8 cellular contexts compared by ENCODE assay signal in the genomic region with DNA sequence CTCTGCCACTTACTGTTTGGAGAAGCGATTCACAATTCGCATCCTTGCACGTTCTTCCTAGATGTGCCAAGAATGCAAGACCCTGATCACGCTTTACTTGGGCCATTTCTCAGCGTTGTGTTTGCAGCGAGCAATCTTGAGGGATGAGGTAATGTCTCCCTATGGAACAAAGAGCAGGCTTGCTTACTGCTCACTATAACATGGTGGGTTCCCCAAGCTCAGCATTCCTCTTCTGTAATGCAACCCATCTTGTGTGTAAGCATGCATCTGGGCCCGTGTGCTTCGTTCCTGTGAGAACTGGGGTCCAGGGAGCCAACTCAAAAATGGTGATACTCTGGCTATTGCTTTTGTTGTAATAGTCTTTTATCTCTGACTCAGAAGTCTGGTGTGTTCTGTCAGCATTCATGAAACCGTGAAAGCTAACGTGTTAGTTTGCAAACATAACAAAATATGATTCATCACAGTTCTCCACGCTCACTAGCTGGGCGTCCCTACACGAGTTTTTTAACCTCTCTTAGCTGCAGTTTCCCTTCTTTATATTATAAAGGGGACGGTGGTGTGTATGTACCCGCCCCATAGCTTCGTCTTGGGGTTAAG. TPM values are rescaled to one million over a fixed set of nuclear protein-coding genes. Genes with fewer than 3 reads are reported as not detected.
DNase-seq lines count a peak whose midpoint lies in the region; ATAC-seq and TF ChIP-seq lines count a peak whose summit lies in the region.

No MANE protein-coding gene starts in this region.

- peak; percentile 48 for DNase-seq in stimulated activated CD4-positive, alpha-beta T cell treated with anti-CD3 and anti-CD28 coated beads, Interleukin-1b, Interleukin-23, amount 100 ng/mL, for 48 hours
- no peak for DNase-seq in stimulated activated CD4-positive, alpha-beta T cell treated with anti-CD3 and anti-CD28 coated beads, Interleukin-15, amount 100 ng/mL, for 24 hours
- peak; percentile 15 to 31 for DNase-seq in NCI-H526 (lab: John Stamatoyannopoulos, UW)
- DNase-seq in brain microvascular endothelial cell = peak; percentile 92
- no peak for DNase-seq in stomach
- DNase-seq in SKM-1 treated with dmso at 0.1 percent for 144 hours (lab: John Stamatoyannopoulos, UW; ENCODE audit: unreplicated experiment) = no peak

- H3K9me3 ChIP-seq in liver (ENCODE audit: control insufficient read depth in 4 of 4, low read length in 3 of 4) (peaks cover 0 to 2% (median 0%) of the 10 kb centered on the region in 4 donors), stomach (no peaks in the 10 kb centered on the region)

- WGBS in liver = 32% methylated on average over 16 of the region's 16 CpGs
- 10 to 17% (median 14%) methylated on average over 15 to 16 of the region's 16 CpGs for WGBS in stomach, 5 donors

- no peak for TF ChIP-seq RAD21 in liver (IDR thresholded peaks at IDR 0.05)

- intact Hi-C loops in stomach (cut with DNase I; ENCODE audit: low total_unique reads) = loop anchor here (10.0 kb wide), 1 partner anchor 211 kb away; no protein-coding TSS in a partner anchor

- no peak for TF ChIP-seq CTCF in brain microvascular endothelial cell (IDR thresholded peaks at IDR 0.05; ENCODE audit: low read depth, low read length, missing control alignments)
- TF ChIP-seq CTCF in liver (IDR thresholded peaks at IDR 0.05; ENCODE audit: low read depth, low read length, missing input control) = no peak
- no peak for TF ChIP-seq CTCF in stomach (IDR thresholded peaks at IDR 0.05)

- peak overlapping the region; percentile 85 to 93 for H3K9ac ChIP-seq in liver (ENCODE audit: low read depth in 1 of 2, low read length in 2 of 2)

- no peak for TF ChIP-seq POLR2A in stomach (IDR thresholded peaks at IDR 0.05)

- in situ Hi-C loops in brain microvascular endothelial cell (cut with HindIII; ENCODE audit: low pct_ligation_motif_present, low sequenced_read_pairs) = no loop called here

- ATAC-seq in HG02870 (IDR thresholded peaks at IDR 0.05; ENCODE audit: unreplicated experiment) = peak; percentile 4

- H3K4me3 ChIP-seq in brain microvascular endothelial cell (ENCODE audit: low read depth, low read length) (peak overlapping the region; percentile 87), liver (ENCODE audit: low read depth in 1 of 3, low read length in 3 of 3) (peak overlapping the region; percentile 63 to 86 (median 71)), stomach (peak overlapping the region; percentile 68 to 81 (median 72))

- TF ChIP-seq EP300 in stomach (IDR thresholded peaks at IDR 0.05) = no peak

- H3K27me3 ChIP-seq in brain microvascular endothelial cell (replicated peaks) (no peaks in the 10 kb centered on the region), liver (ENCODE audit: control insufficient read depth in 4 of 4, insufficient read depth in 4 of 4, low read length in 3 of 4) (no peaks in the 10 kb centered on the region), stomach (no peaks in the 10 kb centered on the region)

- peaks cover 0 to 20% (median 7%) of the 10 kb centered on the region in 4 donors for H3K4me1 ChIP-seq in liver (ENCODE audit: control insufficient read depth in 4 of 4, insufficient read depth in 4 of 4, low read length in 3 of 4)
- peaks cover 5 to 34% (median 33%) of the 10 kb centered on the region in 4 donors for H3K4me1 ChIP-seq in stomach

- H3K36me3 ChIP-seq in brain microvascular endothelial cell (replicated peaks) (no peaks in the 10 kb centered on the region), liver (ENCODE audit: control insufficient read depth in 4 of 4, insufficient read depth in 3 of 4, low read depth in 1 of 4, low read length in 3 of 4) (no peaks in the 10 kb centered on the region), stomach (no peaks in the 10 kb centered on the region)

- H3K27ac ChIP-seq in brain microvascular endothelial cell = peak overlapping the region; percentile 95
- peak overlapping the region; percentile 91 to 97 for H3K27ac ChIP-seq in liver (ENCODE audit: low read depth in 1 of 2, low read length in 2 of 2)
- peak overlapping the region; percentile 89 to 100 (median 99) for H3K27ac ChIP-seq in stomach

TF ChIP-seq in liver, 16 proteins besides CTCF, POLR2A, EP300 and RAD21:
- TF ChIP-seq, protein P1, sequence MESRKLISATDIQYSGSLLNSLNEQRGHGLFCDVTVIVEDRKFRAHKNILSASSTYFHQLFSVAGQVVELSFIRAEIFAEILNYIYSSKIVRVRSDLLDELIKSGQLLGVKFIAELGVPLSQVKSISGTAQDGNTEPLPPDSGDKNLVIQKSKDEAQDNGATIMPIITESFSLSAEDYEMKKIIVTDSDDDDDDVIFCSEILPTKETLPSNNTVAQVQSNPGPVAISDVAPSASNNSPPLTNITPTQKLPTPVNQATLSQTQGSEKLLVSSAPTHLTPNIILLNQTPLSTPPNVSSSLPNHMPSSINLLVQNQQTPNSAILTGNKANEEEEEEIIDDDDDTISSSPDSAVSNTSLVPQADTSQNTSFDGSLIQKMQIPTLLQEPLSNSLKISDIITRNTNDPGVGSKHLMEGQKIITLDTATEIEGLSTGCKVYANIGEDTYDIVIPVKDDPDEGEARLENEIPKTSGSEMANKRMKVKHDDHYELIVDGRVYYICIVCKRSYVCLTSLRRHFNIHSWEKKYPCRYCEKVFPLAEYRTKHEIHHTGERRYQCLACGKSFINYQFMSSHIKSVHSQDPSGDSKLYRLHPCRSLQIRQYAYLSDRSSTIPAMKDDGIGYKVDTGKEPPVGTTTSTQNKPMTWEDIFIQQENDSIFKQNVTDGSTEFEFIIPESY (IDR thresholded peaks at IDR 0.05) = no peak
- TF ChIP-seq HNF4A (conservative IDR thresholded peaks at IDR 0.05) (no peak), RXRA (IDR thresholded peaks at IDR 0.05) (no peak), NR2F2 (IDR thresholded peaks at IDR 0.05) (no peak), FOXA1 (IDR thresholded peaks at IDR 0.05) (no peak), FOXA2 (IDR thresholded peaks at IDR 0.05) (no peak), HNF4G (IDR thresholded peaks at IDR 0.05) (no peak), SP1 (IDR thresholded peaks at IDR 0.05) (no peak), GABPA (IDR thresholded peaks at IDR 0.05 in 1 of 2, conservative IDR thresholded peaks at IDR 0.05 in 1 of 2) (no peak), TAF1 (conservative IDR thresholded peaks at IDR 0.05) (no peak)
- TF ChIP-seq, protein P2, sequence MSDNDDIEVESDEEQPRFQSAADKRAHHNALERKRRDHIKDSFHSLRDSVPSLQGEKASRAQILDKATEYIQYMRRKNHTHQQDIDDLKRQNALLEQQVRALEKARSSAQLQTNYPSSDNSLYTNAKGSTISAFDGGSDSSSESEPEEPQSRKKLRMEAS (IDR thresholded peaks at IDR 0.05) = no peak
- TF ChIP-seq, protein P3, sequence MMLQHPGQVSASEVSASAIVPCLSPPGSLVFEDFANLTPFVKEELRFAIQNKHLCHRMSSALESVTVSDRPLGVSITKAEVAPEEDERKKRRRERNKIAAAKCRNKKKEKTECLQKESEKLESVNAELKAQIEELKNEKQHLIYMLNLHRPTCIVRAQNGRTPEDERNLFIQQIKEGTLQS (IDR thresholded peaks at IDR 0.05) = no peak
- TF ChIP-seq, protein P4, sequence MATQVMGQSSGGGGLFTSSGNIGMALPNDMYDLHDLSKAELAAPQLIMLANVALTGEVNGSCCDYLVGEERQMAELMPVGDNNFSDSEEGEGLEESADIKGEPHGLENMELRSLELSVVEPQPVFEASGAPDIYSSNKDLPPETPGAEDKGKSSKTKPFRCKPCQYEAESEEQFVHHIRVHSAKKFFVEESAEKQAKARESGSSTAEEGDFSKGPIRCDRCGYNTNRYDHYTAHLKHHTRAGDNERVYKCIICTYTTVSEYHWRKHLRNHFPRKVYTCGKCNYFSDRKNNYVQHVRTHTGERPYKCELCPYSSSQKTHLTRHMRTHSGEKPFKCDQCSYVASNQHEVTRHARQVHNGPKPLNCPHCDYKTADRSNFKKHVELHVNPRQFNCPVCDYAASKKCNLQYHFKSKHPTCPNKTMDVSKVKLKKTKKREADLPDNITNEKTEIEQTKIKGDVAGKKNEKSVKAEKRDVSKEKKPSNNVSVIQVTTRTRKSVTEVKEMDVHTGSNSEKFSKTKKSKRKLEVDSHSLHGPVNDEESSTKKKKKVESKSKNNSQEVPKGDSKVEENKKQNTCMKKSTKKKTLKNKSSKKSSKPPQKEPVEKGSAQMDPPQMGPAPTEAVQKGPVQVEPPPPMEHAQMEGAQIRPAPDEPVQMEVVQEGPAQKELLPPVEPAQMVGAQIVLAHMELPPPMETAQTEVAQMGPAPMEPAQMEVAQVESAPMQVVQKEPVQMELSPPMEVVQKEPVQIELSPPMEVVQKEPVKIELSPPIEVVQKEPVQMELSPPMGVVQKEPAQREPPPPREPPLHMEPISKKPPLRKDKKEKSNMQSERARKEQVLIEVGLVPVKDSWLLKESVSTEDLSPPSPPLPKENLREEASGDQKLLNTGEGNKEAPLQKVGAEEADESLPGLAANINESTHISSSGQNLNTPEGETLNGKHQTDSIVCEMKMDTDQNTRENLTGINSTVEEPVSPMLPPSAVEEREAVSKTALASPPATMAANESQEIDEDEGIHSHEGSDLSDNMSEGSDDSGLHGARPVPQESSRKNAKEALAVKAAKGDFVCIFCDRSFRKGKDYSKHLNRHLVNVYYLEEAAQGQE (IDR thresholded peaks at IDR 0.05) = no peak

RNA-seq across cellular contexts. Expression of a gene that starts 33.4 kb away (rescaled TPM):
- total RNA-seq in liver (10 to 100 TPM; 12.8 to 14.0 TPM), stomach (100 to 1,000 TPM in 1 of 5 donors, 10 to 100 TPM in 3, 1 to 10 TPM in 1; 8.7 to 107 (median 39.3) TPM)
- polyA plus RNA-seq in liver (10 to 100 TPM; 10.9 to 19.7 TPM), stomach (10 to 100 TPM; 44.2 to 48.9 (median 46.9) TPM)

Comparison
In these comparisons a context has a peak if more than half of its experiments do, and no peak if none do; other contexts are left out.
1. DNase-seq: peak in stimulated activated CD4-positive, alpha-beta T cell treated with anti-CD3 and anti-CD28 coated beads, Interleukin-1b, Interleukin-23, amount 100 ng/mL, for 48 hours (single experiment), NCI-H526 (2 of 2) and brain microvascular endothelial cell (single experiment); none in stimulated activated CD4-positive, alpha-beta T cell treated with anti-CD3 and anti-CD28 coated beads, Interleukin-15, amount 100 ng/mL, for 24 hours (single experiment), stomach (single experiment) and SKM-1 treated with dmso at 0.1 percent for 144 hours (single experiment).
2. Peak in every context shown above with its lines, with median percentiles within 50 percentile points of each other: H3K27ac ChIP-seq and H3K4me3 ChIP-seq.